In the genomic region with DNA sequence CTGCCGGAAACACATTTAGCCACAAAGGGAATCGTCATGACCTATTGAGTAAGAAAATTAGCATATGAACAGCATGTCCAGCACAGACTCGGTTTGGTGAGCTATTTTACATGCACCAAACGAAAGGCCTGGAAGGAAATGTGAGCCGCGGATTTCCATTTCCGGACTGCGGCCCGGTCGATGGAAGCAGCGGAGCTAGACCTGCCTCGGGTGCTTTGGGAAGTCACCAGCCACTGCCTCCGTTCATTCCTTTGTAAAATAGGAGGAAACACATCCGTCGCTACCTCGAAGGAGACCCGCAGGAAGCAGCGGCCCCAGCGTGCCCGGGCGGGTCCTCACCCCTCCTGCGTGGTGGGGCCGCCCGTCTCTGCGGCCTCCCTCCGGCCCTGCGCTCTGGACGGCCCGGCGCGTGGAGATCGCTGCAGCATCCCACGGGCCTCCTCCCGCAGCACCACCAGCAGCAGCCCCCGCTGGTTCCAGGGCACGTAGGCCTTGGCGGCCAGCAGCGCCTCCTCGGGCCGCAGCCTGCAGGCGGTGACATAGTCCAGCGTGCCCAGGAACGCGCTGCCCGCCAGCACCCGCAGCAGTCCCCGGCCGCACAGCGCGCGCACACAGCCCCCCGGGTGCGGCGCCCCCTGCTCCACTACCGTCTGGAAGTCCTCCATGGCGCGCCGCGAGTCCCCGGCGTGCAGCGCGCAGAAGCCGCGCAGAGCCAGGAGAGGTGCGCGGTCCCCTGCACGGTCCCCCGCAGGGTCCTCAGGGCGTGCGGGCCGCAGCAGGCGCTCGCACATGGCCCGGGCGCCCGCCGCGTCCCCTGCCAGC, we compare ENCODE assay signal across 19 cellular contexts. TPM values are rescaled to one million over a fixed set of nuclear protein-coding genes. Genes with fewer than 3 reads are reported as not detected.
DNase-seq lines count a peak whose midpoint lies in the region; ATAC-seq and TF ChIP-seq lines count a peak whose summit lies in the region.
"Had no signal": no experiment of that assay in that cellular context is flagged by ENCODE, and none has a peak within 500 bp of the region (broad histone marks: within the 10 kb centered on the region; RNA-seq: fewer than 3 reads in every experiment).

No MANE protein-coding gene starts in this region.

- H3K27ac ChIP-seq in left lung (no peak overlapping the region), sigmoid colon (no peak overlapping the region)
- H3K27ac ChIP-seq: coronary artery, VCaP had no signal

- WGBS in sigmoid colon, 2 donors = 6 to 31% methylated on average over 79 of the region's 79 CpGs

- no peak for ATAC-seq in Right ventricle myocardium superior (ENCODE audit: poor library complexity)
- no peak for ATAC-seq in left cardiac atrium
- no peak for ATAC-seq in left lung
- ATAC-seq in HG02623 (IDR thresholded peaks at IDR 0.05; ENCODE audit: unreplicated experiment) = no peak

- no peak for TF ChIP-seq EP300 in sigmoid colon (IDR thresholded peaks at IDR 0.05)

- peaks cover 8% of the 10 kb centered on the region for H3K27me3 ChIP-seq in NT2/D1 (ENCODE audit: insufficient read depth, insufficient read length)
- peaks cover 36 to 87% of the 10 kb centered on the region in 2 donors for H3K27me3 ChIP-seq in left lung
- peaks cover 11 to 78% (median 49%) of the 10 kb centered on the region in 3 donors for H3K27me3 ChIP-seq in sigmoid colon

- H3K9ac ChIP-seq in NT2/D1 (ENCODE audit: insufficient read length, low read depth) = peak overlapping the region; percentile 67

- H3K4me3 ChIP-seq in NT2/D1 (ENCODE audit: insufficient read length, low read depth) (peak overlapping the region; percentile 36), left lung (no peak overlapping the region), sigmoid colon (no peak overlapping the region)
- H3K4me3 ChIP-seq: coronary artery had no signal

- TF ChIP-seq CTCF in left lung (IDR thresholded peaks at IDR 0.05) = no peak
- no peak for TF ChIP-seq CTCF in sigmoid colon (IDR thresholded peaks at IDR 0.05)

- peaks cover 8% of the 10 kb centered on the region for H3K4me1 ChIP-seq in NT2/D1 (ENCODE audit: insufficient read depth, insufficient read length)
- peaks cover 0 to 12% of the 10 kb centered on the region in 2 donors for H3K4me1 ChIP-seq in left lung
- H3K4me1 ChIP-seq in sigmoid colon = no peaks in the 10 kb centered on the region

- intact Hi-C loops in Right ventricle myocardium superior (cut with DNase I) (loop anchor here (5.0 kb wide), 1 partner anchor 372 kb away; no protein-coding TSS in a partner anchor), left cardiac atrium (cut with DNase I) (loop anchor here in 1 of 2 donors (5.0 kb wide), 1 partner anchor 372 kb away; no protein-coding TSS in a partner anchor), left lung (cut with DNase I) (loop anchor here in 1 of 2 donors (5.0 kb wide), 1 partner anchor 377 kb away; a partner anchor contains a TSS), sigmoid colon (cut with DNase I) (no loop called here)

- peaks cover 11% of the 10 kb centered on the region; the same call in 1 of the 2 replicates for H3K9me3 ChIP-seq in NT2/D1 (ENCODE audit: insufficient read depth, low read length)
- H3K9me3 ChIP-seq in left lung = peaks cover 0 to 24% of the 10 kb centered on the region in 2 donors
- H3K9me3 ChIP-seq in sigmoid colon = peaks cover 0 to 14% (median 11%) of the 10 kb centered on the region in 4 donors

- DNase-seq in Right ventricle myocardium superior (peak; percentile 33), left cardiac atrium (no peak), NT2/D1 (ENCODE audit: low read depth, low spot score) (no peak), left lung (peak; percentile 10 to 45), sigmoid colon (peak; percentile 22), NCI-H510A treated with DMSO at 0.1 percent for 48 hours (lab: John Stamatoyannopoulos, UW) (no peak)
- no peak for DNase-seq in central memory CD4-positive, alpha-beta T cell
- DNase-seq: COR-L47; GOT3; IMR-90; kidney glomerular epithelial cell; MM.1S; NCI-H2029; SHP77; stimulated activated CD4-positive, alpha-beta T cell treated with anti-CD3 and anti-CD28 coated beads, Interleukin-4, amount 100 ng/mL, for 4 hours had no signal

- H3K36me3 ChIP-seq in NT2/D1 (ENCODE audit: insufficient read depth, insufficient read length, low read length) (no peaks in the 10 kb centered on the region), left lung (no peaks in the 10 kb centered on the region), sigmoid colon (no peaks in the 10 kb centered on the region)

- TF ChIP-seq POLR2A in sigmoid colon (IDR thresholded peaks at IDR 0.05) = no peak

RNA-seq across cellular contexts. Expression of a gene that starts 12.1 kb away (rescaled TPM):
- total RNA-seq in Right ventricle myocardium superior (0.56 TPM), left cardiac atrium (under 1 TPM; 0.52 to 0.53 TPM), left lung (1 to 10 TPM in 1 of 2 donors, under 1 TPM in 1; 0.44 to 1.2 TPM), sigmoid colon (under 1 TPM; 0.16 to 0.83 (median 0.63) TPM)
- polyA plus RNA-seq in sigmoid colon = under 1 TPM in 2 of 3 donors, not detected in 1; under 0.01 to 0.57 TPM
- total RNA-seq: Daoy had no signal

Comparison
In these comparisons a context has a peak if more than half of its experiments do, and no peak if none do; other contexts are left out.
1. DNase-seq: peak in Right ventricle myocardium superior (single experiment), left lung (2 of 2) and sigmoid colon (single experiment); none in left cardiac atrium (single experiment), NT2/D1 (single experiment), NCI-H510A treated with DMSO at 0.1 percent for 48 hours (single experiment) and central memory CD4-positive, alpha-beta T cell (single experiment).